ENCODE assay signal across 27 cellular contexts in the genomic region with DNA sequence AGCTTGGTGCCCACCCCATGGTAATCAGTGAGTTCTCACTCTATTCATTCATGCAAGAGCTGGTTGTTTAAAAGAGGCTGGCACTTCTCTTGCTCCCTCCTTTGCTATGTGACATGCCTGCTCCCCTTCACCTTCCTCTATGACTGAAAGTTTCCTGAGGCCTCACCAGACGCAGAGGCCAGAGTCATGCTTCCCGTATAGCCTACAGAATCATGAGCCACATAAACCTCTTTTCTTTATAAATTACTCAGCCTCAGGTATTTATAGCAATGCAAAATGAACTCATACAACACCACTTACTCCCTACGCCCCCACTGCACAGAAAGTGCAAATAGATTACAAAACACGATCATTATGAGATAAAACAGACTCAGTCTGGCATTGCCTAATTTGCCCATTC.
"Had no signal": no experiment of that assay in that cellular context is flagged by ENCODE, and none has a peak within 500 bp of the region (broad histone marks: within the 10 kb centered on the region; RNA-seq: fewer than 3 reads in every experiment).

No MANE protein-coding gene starts in this region.

- H3K4me3 ChIP-seq: left lung, lower lobe of right lung, mucosa of descending colon, ovary, skin epidermis, tibial nerve, uterus had no signal

- H3K9me3 Mint-ChIP-seq: type B pancreatic cell had no signal

- DNase-seq: hypothalamus; immature natural killer cell; kidney; left colon; left lung; lower lobe of right lung; mesendoderm; midbrain; mucosa of descending colon; naive thymus-derived CD4-positive, alpha-beta T cell; ovary; retina; right cardiac atrium; stimulated activated CD4-positive, alpha-beta T cell treated with anti-CD3 and anti-CD28 coated beads, Interleukin-12 subunit alpha, Interleukin-12 subunit beta, amount 100 ng/mL, for 4 hours; stimulated activated CD4-positive, alpha-beta T cell treated with anti-CD3 and anti-CD28 coated beads, Interleukin-15, amount 100 ng/mL, for 24 hours; stimulated activated CD4-positive, alpha-beta T cell treated with anti-CD3 and anti-CD28 coated beads, Interleukin-2, amount 100 ng/mL, for 24 hours; stimulated activated CD4-positive, alpha-beta T cell treated with anti-CD3 and anti-CD28 coated beads, Interleukin-4, amount 100 ng/mL, for 1 hour; stimulated activated naive CD4-positive, alpha-beta T cell treated with Interleukin-2 at 50 U/mL for 16 hours; stimulated activated naive CD8-positive, alpha-beta T cell treated with anti-CD3 and anti-CD28 coated beads, Interleukin-15, amount 100 ng/mL, for 72 hours; substantia nigra; uterus had no signal

- H3K27ac ChIP-seq: left lung, lower lobe of right lung, ovary, skin epidermis, tibial nerve, uterus had no signal

- H3K27me3 Mint-ChIP-seq: stimulated activated naive CD8-positive, alpha-beta T cell treated with anti-CD3 and anti-CD28 coated beads, Interleukin-15, amount 100 ng/mL, for 72 hours had no signal

- H3K4me1 ChIP-seq: left lung, lower lobe of right lung, tibial nerve, uterus had no signal

- H3K4me3 Mint-ChIP-seq: immature natural killer cell; naive thymus-derived CD4-positive, alpha-beta T cell; natural killer cell treated with Interleukin-12 subunit alpha and Interleukin-12 subunit beta and Interleukin-15 and Interleukin-18, amount 100 ng/mL, for 72 hours; stimulated activated naive CD8-positive, alpha-beta T cell treated with anti-CD3 and anti-CD28 coated beads, Interleukin-15, amount 100 ng/mL, for 72 hours; type B pancreatic cell had no signal

- H3K27me3 ChIP-seq: left lung, ovary, tibial nerve, uterus had no signal

- H3K36me3 ChIP-seq: left lung, lower lobe of right lung, ovary, tibial nerve, uterus had no signal

- H3K36me3 Mint-ChIP-seq: immature natural killer cell; natural killer cell treated with Interleukin-12 subunit alpha and Interleukin-12 subunit beta and Interleukin-15 and Interleukin-18, amount 100 ng/mL, for 72 hours; type B pancreatic cell had no signal

- ATAC-seq: left colon; left lung; mucosa of descending colon; naive thymus-derived CD4-positive, alpha-beta T cell; right cardiac atrium; sciatic nerve had no signal

- H3K9me3 ChIP-seq: lower lobe of right lung, mucosa of descending colon, ovary, uterus had no signal

- H3K4me1 Mint-ChIP-seq: immature natural killer cell; naive thymus-derived CD4-positive, alpha-beta T cell; stimulated activated naive CD8-positive, alpha-beta T cell treated with anti-CD3 and anti-CD28 coated beads, Interleukin-15, amount 100 ng/mL, for 72 hours had no signal

- H3K27ac Mint-ChIP-seq: immature natural killer cell; naive thymus-derived CD4-positive, alpha-beta T cell; natural killer cell treated with Interleukin-12 subunit alpha and Interleukin-12 subunit beta and Interleukin-15 and Interleukin-18, amount 100 ng/mL, for 72 hours; progenitor cell of endocrine pancreas; type B pancreatic cell had no signal
